8 cellular contexts compared by ENCODE assay signal in genomic region chr14:69153848-69154208, GRCh38. TPM values are rescaled to one million over a fixed set of nuclear protein-coding genes. Genes with fewer than 3 reads are reported as not detected.
A peak's percentile ranks its signal among the peaks of the same experiment; 100 is the strongest.
DNase-seq lines count a peak whose midpoint lies in the region; ATAC-seq and TF ChIP-seq lines count a peak whose summit lies in the region.

No MANE protein-coding gene starts in this region.

- H3K4me2 ChIP-seq in PC-3 (ENCODE audit: low read length): peak overlapping the region; percentile 96

- H2AFZ ChIP-seq in PC-3 (ENCODE audit: low read length): peak overlapping the region; percentile 97

- peak; percentile 24 for DNase-seq in NCI-H146 (lab: John Stamatoyannopoulos, UW)
- no peak for DNase-seq in NCI-H146 treated with DMSO at 0.1 percent for 48 hours (lab: John Stamatoyannopoulos, UW; ENCODE audit: unreplicated experiment)
- DNase-seq in PC-3: no peak
- DNase-seq in memory B cell (ENCODE audit: low spot score in 2 of 2): peak in 1 of 2 donors; percentile 17
- peak; percentile 26 to 37 for DNase-seq in uterus
- no peak for DNase-seq in dedifferentiated amniotic fluid mesenchymal stem cell (ENCODE audit: extremely low spot score)
- no peak for DNase-seq in activated CD4-positive, alpha-beta T cell treated with anti-CD3 and anti-CD28 coated beads for 1 hour

- peak overlapping the region; percentile 92 for H3K27ac Mint-ChIP-seq in memory B cell

- H3K9ac ChIP-seq in PC-3 (ENCODE audit: low read length) (peak overlapping the region; percentile 94), duodenal mucosa (ENCODE audit: low read depth in 1 of 2, low read length in 2 of 2) (peak overlapping the region; percentile 60 to 84)

- H3K4me3 ChIP-seq in PC-3 (ENCODE audit: low read length) (peak overlapping the region; percentile 94), duodenal mucosa (ENCODE audit: low read depth in 1 of 2, low read length in 2 of 2) (peak overlapping the region; percentile 93 to 96), uterus (peak overlapping the region; percentile 79 to 97)

- no peak for ATAC-seq in PC-3
- ATAC-seq in memory B cell (ENCODE audit: low read depth): no peak

- TSS peak; percentile 75 for BruUV-seq in PC-3 (replicated peaks; lab: Mats Ljungman, UMichigan)

- peaks cover 19% of the 10 kb centered on the region for H3K4me1 Mint-ChIP-seq in memory B cell

- CTCF ChIA-PET in PC-3 (lab: Charles Lee): interaction anchor here (0.5 to 1.2 kb wide), 2 partner anchors 24 to 52 kb away, joined by 3 to 9 read pairs; no protein-coding TSS in a partner anchor

- H3K36me3 ChIP-seq in PC-3 (ENCODE audit: low read depth, low read length): no peaks in the 10 kb centered on the region; the same call in 1 of the 2 replicates
- peaks cover 4% of the 10 kb centered on the region in 2 donors for H3K36me3 ChIP-seq in duodenal mucosa (ENCODE audit: control insufficient read depth in 1 of 2, insufficient read depth in 2 of 2, low read length in 2 of 2)
- H3K36me3 ChIP-seq in uterus: no peaks in the 10 kb centered on the region

- H3K27me3 ChIP-seq in PC-3 (ENCODE audit: low read length) (no peaks in the 10 kb centered on the region), duodenal mucosa (ENCODE audit: control insufficient read depth in 1 of 2, insufficient read depth in 2 of 2, low read length in 2 of 2) (no peaks in the 10 kb centered on the region), uterus (no peaks in the 10 kb centered on the region)

- peak overlapping the region; percentile 96 for H3K4me3 Mint-ChIP-seq in memory B cell

- intact Hi-C loops in PC-3 (cut with micrococcal nuclease): loop anchor here (1.0 kb wide), 2 partner anchors 37 to 244 kb away; partner anchors contain the start of genes ERH, EXD2 and SLC39A9
- intact Hi-C loops in uterus (cut with DNase I; ENCODE audit: low total_unique reads): no loop called here

- H3K27me3 Mint-ChIP-seq in memory B cell: no peaks in the 10 kb centered on the region

- H3F3A ChIP-seq in PC-3 (ENCODE audit: low read length, unreplicated experiment): no peaks in the 10 kb centered on the region

- POLR2A ChIA-PET in PC-3 (lab: Charles Lee; ENCODE audit: unreplicated experiment): interaction anchor here (0.6 kb wide), 1 partner anchor 59 kb away, joined by 3 read pairs; no protein-coding TSS in a partner anchor

- H3K9me3 ChIP-seq in PC-3 (ENCODE audit: low read length) (no peaks in the 10 kb centered on the region), duodenal mucosa (ENCODE audit: control insufficient read depth in 1 of 2, low read length in 2 of 2) (no peaks in the 10 kb centered on the region), uterus (no peaks in the 10 kb centered on the region)

- peaks cover under 1% of the 10 kb centered on the region for H3K36me3 Mint-ChIP-seq in memory B cell

- no peaks in the 10 kb centered on the region for H3K9me2 ChIP-seq in PC-3 (replicated peaks; ENCODE audit: low read length)

- no peaks in the 10 kb centered on the region for H4K20me1 ChIP-seq in PC-3 (ENCODE audit: low read length)

- H3K4me1 ChIP-seq in PC-3 (ENCODE audit: insufficient read depth, low read length) (peaks cover 39% of the 10 kb centered on the region), duodenal mucosa (ENCODE audit: control insufficient read depth in 1 of 2, insufficient read depth in 2 of 2, low read length in 2 of 2) (peaks cover 18 to 21% of the 10 kb centered on the region in 2 donors), uterus (peaks cover 0 to 5% of the 10 kb centered on the region in 2 donors)

- H3K79me2 ChIP-seq in PC-3 (ENCODE audit: low read length): peaks cover 35% of the 10 kb centered on the region

- H3K27ac ChIP-seq in PC-3 (ENCODE audit: low read length): no peak overlapping the region
- H3K27ac ChIP-seq in duodenal mucosa (ENCODE audit: low read depth, low read length): peak overlapping the region; percentile 78
- H3K27ac ChIP-seq in uterus: peak overlapping the region; percentile 93 to 100

- no peaks in the 10 kb centered on the region for H3K9me3 Mint-ChIP-seq in memory B cell

- TF ChIP-seq POLR2A in uterus (IDR thresholded peaks at IDR 0.05): no peak

- TF ChIP-seq CTCF in PC-3 (conservative IDR thresholded peaks at IDR 0.05; ENCODE audit: low read depth, low read length) (no peak), uterus (IDR thresholded peaks at IDR 0.05) (no peak)

RNA-seq across cellular contexts. Expression of gene DCAF5, which starts 0.9 kb away (rescaled TPM):
- total RNA-seq in PC-3 (2014; rRNA removed) (17.5 and 21.0 TPM in 2 replicates), uterus (10 to 100 TPM; 32.2 to 68.5 (median 60.0) TPM)

RNA-seq across cellular contexts. Expression of gene EXD2, which starts 37.5 kb away (rescaled TPM):
- total RNA-seq in PC-3 (2014; rRNA removed): 19.0 and 19.9 TPM in 2 replicates
- total RNA-seq in uterus: 10 to 100 TPM in 3 of 4 donors, 1 to 10 TPM in 1; 4.6 to 52.1 (median 28.3) TPM

Comparison
In these comparisons a context has a peak if more than half of its experiments do, and no peak if none do; other contexts are left out.
1. DNase-seq: peak in NCI-H146 (single experiment) and uterus (2 of 2); none in NCI-H146 treated with DMSO at 0.1 percent for 48 hours (single experiment), PC-3 (single experiment), dedifferentiated amniotic fluid mesenchymal stem cell (single experiment) and activated CD4-positive, alpha-beta T cell treated with anti-CD3 and anti-CD28 coated beads for 1 hour (single experiment).
2. Peak in every context shown above with its lines, with median percentiles within 50 percentile points of each other: H3K4me3 ChIP-seq.